ENCODE assay signal across 19 cellular contexts in the genomic region with DNA sequence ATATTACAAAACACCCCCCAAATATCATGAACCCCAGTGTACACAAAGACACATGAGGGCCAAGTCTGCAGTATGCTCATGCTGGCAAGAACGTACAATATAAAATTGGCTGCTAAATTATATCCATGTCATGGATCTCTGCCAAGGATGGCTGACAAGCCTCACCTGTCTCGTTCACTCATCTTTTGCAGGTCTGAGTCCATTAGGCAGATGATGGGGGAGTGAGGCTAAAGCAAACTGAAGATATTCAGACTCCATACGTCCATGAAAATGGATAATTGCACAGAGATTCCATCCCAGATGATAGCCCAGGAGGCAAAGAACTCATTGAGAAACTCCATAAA.
DNase-seq lines count a peak whose midpoint lies in the region; ATAC-seq and TF ChIP-seq lines count a peak whose summit lies in the region.
"Had no signal": no experiment of that assay in that cellular context is flagged by ENCODE, and none has a peak within 500 bp of the region (broad histone marks: within the 10 kb centered on the region; RNA-seq: fewer than 3 reads in every experiment).

No MANE protein-coding gene starts in this region.

- H3K4me3 ChIP-seq in psoas muscle = no peak overlapping the region
- H3K4me3 ChIP-seq: BLaER1 had no signal

- no peaks in the 10 kb centered on the region for H3K4me1 Mint-ChIP-seq in activated T-cell treated with anti-CD3 and anti-CD28 coated beads, Interleukin-2, amount 50 U/mL, for 72 hours (ENCODE audit: low read depth)
- H3K4me1 Mint-ChIP-seq: CD8-positive, alpha-beta memory T cell had no signal

- 29 to 39% (median 29%) methylated on average over 3 of the region's 3 CpGs for WGBS in psoas muscle, 3 donors

- H3K36me3 Mint-ChIP-seq in activated T-cell treated with anti-CD3 and anti-CD28 coated beads, Interleukin-2, amount 50 U/mL, for 72 hours (ENCODE audit: insufficient read depth in 2 of 2) = no peaks in the 10 kb centered on the region
- H3K36me3 Mint-ChIP-seq: CD8-positive, alpha-beta memory T cell had no signal

- no peaks in the 10 kb centered on the region for H3K9me3 ChIP-seq in psoas muscle
- H3K9me3 ChIP-seq: SK-N-SH had no signal

- peak overlapping the region; percentile 64 for H3K27ac ChIP-seq in VCaP
- no peak overlapping the region for H3K27ac ChIP-seq in psoas muscle
- H3K27ac ChIP-seq: 22Rv1, BLaER1 had no signal

- peak; percentile 56 to 83 (median 74) for ATAC-seq in psoas muscle
- no peak for ATAC-seq in activated T-cell treated with anti-CD3 and anti-CD28 coated beads, Interleukin-2, amount 50 U/mL, for 72 hours (replicated peaks in 1 of 2)
- ATAC-seq: Panc1, Right ventricle myocardium inferior had no signal

- intact Hi-C loops in psoas muscle (cut with DNase I) = no loop called here

- H3K9me3 Mint-ChIP-seq in activated T-cell treated with anti-CD3 and anti-CD28 coated beads, Interleukin-2, amount 50 U/mL, for 72 hours = peaks cover 0 to 4% of the 10 kb centered on the region in 2 donors

- peaks cover 14% of the 10 kb centered on the region for H3K4me1 ChIP-seq in psoas muscle
- H3K4me1 ChIP-seq: BLaER1 had no signal

- H3K36me3 ChIP-seq in psoas muscle (ENCODE audit: insufficient read depth in 1 of 2, low read depth in 1 of 2) = no peaks in the 10 kb centered on the region
- H3K36me3 ChIP-seq: BLaER1 had no signal

- no peaks in the 10 kb centered on the region for H3K27me3 ChIP-seq in psoas muscle (ENCODE audit: insufficient read depth in 3 of 3, low read length in 2 of 3)
- H3K27me3 ChIP-seq: BLaER1 had no signal

- no peak overlapping the region for H3K4me3 Mint-ChIP-seq in activated T-cell treated with anti-CD3 and anti-CD28 coated beads, Interleukin-2, amount 50 U/mL, for 72 hours
- H3K4me3 Mint-ChIP-seq: CD8-positive, alpha-beta memory T cell had no signal

- no peak overlapping the region for H3K27ac Mint-ChIP-seq in activated T-cell treated with anti-CD3 and anti-CD28 coated beads, Interleukin-2, amount 50 U/mL, for 72 hours
- H3K27ac Mint-ChIP-seq: CD8-positive, alpha-beta memory T cell had no signal

- H3K27me3 Mint-ChIP-seq in activated T-cell treated with anti-CD3 and anti-CD28 coated beads, Interleukin-2, amount 50 U/mL, for 72 hours (ENCODE audit: low read depth) = peaks cover 14% of the 10 kb centered on the region
- H3K27me3 Mint-ChIP-seq: CD8-positive, alpha-beta memory T cell had no signal

- TF ChIP-seq CTCF in VCaP (conservative IDR thresholded peaks at IDR 0.05) (no peak), psoas muscle (IDR thresholded peaks at IDR 0.05) (no peak)

- DNase-seq in NCI-H1417 (lab: John Stamatoyannopoulos, UW) (peak; percentile 5 to 52 (median 41)), NCI-H1417 treated with DMSO at 0.1 percent for 48 hours (lab: John Stamatoyannopoulos, UW) (no peak), NCI-H146 treated with DMSO at 0.1 percent for 48 hours (lab: John Stamatoyannopoulos, UW; ENCODE audit: unreplicated experiment) (peak; percentile 18), psoas muscle (no peak), middle frontal gyrus (ENCODE audit: extremely low spot score, low spot score) (no peak), AML-193 (lab: John Stamatoyannopoulos, UW) (no peak)
- no peak for DNase-seq in activated T-cell treated with anti-CD3 and anti-CD28 coated beads, Interleukin-2, amount 50 U/mL, for 72 hours
- DNase-seq: CD8-positive, alpha-beta memory T cell; Karpas-422; MM.1S; NCI-H1436; NCI-H524 treated with DMSO at 0.1 percent for 48 hours; SK-N-SH; T-helper 1 cell had no signal

Comparison
In these comparisons a context has a peak if more than half of its experiments do, and no peak if none do; other contexts are left out.
1. DNase-seq: peak in NCI-H1417 (3 of 3) and NCI-H146 treated with DMSO at 0.1 percent for 48 hours (single experiment); none in NCI-H1417 treated with DMSO at 0.1 percent for 48 hours (single experiment), psoas muscle (0 of 2), middle frontal gyrus (single experiment), AML-193 (0 of 2) and activated T-cell treated with anti-CD3 and anti-CD28 coated beads, Interleukin-2, amount 50 U/mL, for 72 hours (0 of 2).
2. ATAC-seq: peak in psoas muscle (4 of 4); none in activated T-cell treated with anti-CD3 and anti-CD28 coated beads, Interleukin-2, amount 50 U/mL, for 72 hours (0 of 2).